ENCODE assay signal across 24 cellular contexts in the genomic region with DNA sequence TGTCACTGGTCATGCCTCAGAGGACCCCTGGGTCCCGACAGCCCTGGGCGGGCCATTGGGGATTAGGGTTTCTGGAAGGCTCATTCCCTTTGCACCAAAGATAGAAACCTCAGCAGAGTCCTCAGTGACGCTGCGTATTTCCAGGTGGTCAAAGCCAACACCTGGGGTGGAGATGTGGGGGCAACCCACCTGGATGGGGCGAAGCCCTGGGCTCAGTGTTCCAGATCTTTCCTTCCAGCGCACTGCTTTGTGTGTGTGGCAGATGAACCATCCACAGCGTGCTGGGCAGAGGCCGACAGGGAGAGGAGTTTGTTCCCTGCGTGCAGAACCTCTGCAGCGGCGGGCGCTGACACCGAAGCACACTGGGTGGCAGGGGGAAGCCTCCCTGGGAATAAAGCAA.
"Had no signal": no experiment of that assay in that cellular context is flagged by ENCODE, and none has a peak within 500 bp of the region (broad histone marks: within the 10 kb centered on the region; RNA-seq: fewer than 3 reads in every experiment).

No MANE protein-coding gene starts in this region.

- H3K27me3 Mint-ChIP-seq: dendritic cell treated with granulocyte-macrophage colony-stimulating factor and Interleukin-4, amounts not matched to agents 40 ng/mL and 50 ng/mL, for 4 days; naive B cell; natural killer cell treated with Interleukin-12 subunit alpha and Interleukin-12 subunit beta and Interleukin-15 and Interleukin-18, amount 100 ng/mL, for 72 hours; stimulated activated naive B cell treated with anti-CD40 and anti-IgM and Interleukin-4, amounts not matched to agents 10 μg/mL and 1 μg/mL and 100 μg/mL, for 72 hours; type B pancreatic cell had no signal

- H3K4me3 ChIP-seq: colonic mucosa, esophagus muscularis mucosa, mucosa of descending colon, prostate gland, sigmoid colon, stomach, thyroid gland had no signal

- H3K4me1 ChIP-seq: colonic mucosa, foreskin keratinocyte, parathyroid adenoma, prostate gland had no signal

- H3K9me3 ChIP-seq: colonic mucosa, esophagus muscularis mucosa, mucosa of descending colon, prostate gland, sigmoid colon, stomach, thyroid gland had no signal

- H3K27ac Mint-ChIP-seq: dendritic cell treated with granulocyte-macrophage colony-stimulating factor and Interleukin-4, amounts not matched to agents 40 ng/mL and 50 ng/mL, for 4 days; mesothelial cell of epicardium; naive B cell; natural killer cell treated with Interleukin-12 subunit alpha and Interleukin-12 subunit beta and Interleukin-15 and Interleukin-18, amount 100 ng/mL, for 72 hours; stimulated activated naive B cell treated with anti-CD40 and anti-IgM and Interleukin-4, amounts not matched to agents 10 μg/mL and 1 μg/mL and 100 μg/mL, for 72 hours; type B pancreatic cell had no signal

- H3K9ac ChIP-seq: parathyroid adenoma had no signal

- H3K27ac ChIP-seq: colonic mucosa, esophagus muscularis mucosa, foreskin keratinocyte, parathyroid adenoma, prostate gland, sigmoid colon, stomach, thyroid gland had no signal

- H3K36me3 ChIP-seq: colonic mucosa, prostate gland, thyroid gland had no signal

- H3K4me3 Mint-ChIP-seq: dendritic cell treated with granulocyte-macrophage colony-stimulating factor and Interleukin-4, amounts not matched to agents 40 ng/mL and 50 ng/mL, for 4 days; mesothelial cell of epicardium; naive B cell; natural killer cell treated with Interleukin-12 subunit alpha and Interleukin-12 subunit beta and Interleukin-15 and Interleukin-18, amount 100 ng/mL, for 72 hours; neural crest cell; stimulated activated naive B cell treated with anti-CD40 and anti-IgM and Interleukin-4, amounts not matched to agents 10 μg/mL and 1 μg/mL and 100 μg/mL, for 72 hours; type B pancreatic cell had no signal

- H3K36me3 Mint-ChIP-seq: naive B cell; natural killer cell treated with Interleukin-12 subunit alpha and Interleukin-12 subunit beta and Interleukin-15 and Interleukin-18, amount 100 ng/mL, for 72 hours had no signal

- FAIRE-seq: endothelial cell of umbilical vein, keratinocyte had no signal

- H3K4me1 Mint-ChIP-seq: naive B cell had no signal

- ATAC-seq: foreskin keratinocyte; left lobe of liver; mucosa of descending colon; natural killer cell treated with Interleukin-12 subunit alpha and Interleukin-12 subunit beta and Interleukin-15 and Interleukin-18, amount 100 ng/mL, for 72 hours; right cardiac atrium; stimulated activated naive B cell treated with anti-CD40 and anti-IgM and Interleukin-4, amounts not matched to agents 10 μg/mL and 1 μg/mL and 100 μg/mL, for 72 hours had no signal

- H3K9me3 Mint-ChIP-seq: dendritic cell treated with granulocyte-macrophage colony-stimulating factor and Interleukin-4, amounts not matched to agents 40 ng/mL and 50 ng/mL, for 4 days; mesothelial cell of epicardium; naive B cell; natural killer cell treated with Interleukin-12 subunit alpha and Interleukin-12 subunit beta and Interleukin-15 and Interleukin-18, amount 100 ng/mL, for 72 hours; neural crest cell; stimulated activated naive B cell treated with anti-CD40 and anti-IgM and Interleukin-4, amounts not matched to agents 10 μg/mL and 1 μg/mL and 100 μg/mL, for 72 hours; type B pancreatic cell had no signal

- DNase-seq: central memory CD4-positive, alpha-beta T cell; colonic mucosa; effector CD8-positive, alpha-beta T cell; foreskin keratinocyte; mesenchymal stem cell; mucosa of descending colon; naive B cell; right cardiac atrium; sigmoid colon; stimulated activated CD4-positive, alpha-beta T cell treated with anti-CD3 and anti-CD28 coated beads, Interleukin-4, amount 100 ng/mL, for 4 hours; stimulated activated naive B cell treated with anti-CD40 and anti-IgM and Interleukin-4, amounts not matched to agents 10 μg/mL and 1 μg/mL and 100 μg/mL, for 72 hours; stomach; thyroid gland had no signal
